In genomic region chr12:12616512-12617275, GRCh38 we compare ENCODE assay signal across 9 cellular contexts. TPM values are rescaled to one million over a fixed set of nuclear protein-coding genes. Genes with fewer than 3 reads are reported as not detected.
DNase-seq lines count a peak whose midpoint lies in the region; ATAC-seq and TF ChIP-seq lines count a peak whose summit lies in the region.
"Had no signal": no experiment of that assay in that cellular context is flagged by ENCODE, and none has a peak within 500 bp of the region (broad histone marks: within the 10 kb centered on the region; RNA-seq: fewer than 3 reads in every experiment).

No MANE protein-coding gene starts in this region.

- peaks cover 71% of the 10 kb centered on the region for H3K36me3 Mint-ChIP-seq in brain
- peaks cover 4 to 30% (median 20%) of the 10 kb centered on the region in 5 donors for H3K36me3 Mint-ChIP-seq in naive thymus-derived CD4-positive, alpha-beta T cell

- H3K4me1 ChIP-seq in Loucy (ENCODE audit: insufficient read depth, low read length, poor library complexity, severe bottlenecking) = peaks cover 11% of the 10 kb centered on the region
- peaks cover 20 to 35% of the 10 kb centered on the region in 2 donors for H3K4me1 ChIP-seq in naive thymus-derived CD4-positive, alpha-beta T cell (ENCODE audit: control insufficient read depth in 2 of 2, insufficient read depth in 2 of 2, low read length in 2 of 2)

- H2AFZ ChIP-seq in Loucy (ENCODE audit: low read length) = no peak overlapping the region

- intact Hi-C loops in naive thymus-derived CD4-positive, alpha-beta T cell (cut with micrococcal nuclease) = loop anchor here in 1 of 2 donors (1.0 kb wide), 1 partner anchor 13 kb away; no protein-coding TSS in a partner anchor

- H3K27ac Mint-ChIP-seq in brain = peak overlapping the region in 4 of 5 experiments; percentile 39 to 75 (median 64)
- peak overlapping the region; percentile 44 to 87 (median 70) for H3K27ac Mint-ChIP-seq in naive thymus-derived CD4-positive, alpha-beta T cell

- H3K9me3 Mint-ChIP-seq in brain = peaks cover 0 to 7% (median 5%) of the 10 kb centered on the region in 5 experiments
- H3K9me3 Mint-ChIP-seq in naive thymus-derived CD4-positive, alpha-beta T cell = peaks cover 0 to 4% (median 0%) of the 10 kb centered on the region in 11 donors

- H3K4me3 Mint-ChIP-seq in brain = peak overlapping the region; percentile 12 to 57 (median 37)
- peak overlapping the region; percentile 29 to 74 (median 64) for H3K4me3 Mint-ChIP-seq in naive thymus-derived CD4-positive, alpha-beta T cell

- H3K4me3 ChIP-seq in Loucy (ENCODE audit: low read length, poor library complexity, severe bottlenecking) = no peak overlapping the region
- no peak overlapping the region for H3K4me3 ChIP-seq in naive thymus-derived CD4-positive, alpha-beta T cell (ENCODE audit: low read length)
- H3K4me3 ChIP-seq: suprapubic skin had no signal

- H3K79me2 ChIP-seq in Loucy (ENCODE audit: insufficient read depth, low read length) = no peaks in the 10 kb centered on the region

- peak overlapping the region; percentile 60 for H3K27ac ChIP-seq in naive thymus-derived CD4-positive, alpha-beta T cell (ENCODE audit: low read depth, low read length)
- H3K27ac ChIP-seq: suprapubic skin had no signal

- no peak for TF ChIP-seq CTCF in Loucy (conservative IDR thresholded peaks at IDR 0.05; ENCODE audit: low read length)
- TF ChIP-seq CTCF in brain (conservative IDR thresholded peaks at IDR 0.05) = no peak

- DNase-seq in EH (ENCODE audit: low read depth) = peak; percentile 6
- peak in 4 of 9 donors; percentile 22 to 37 (median 28) for DNase-seq in naive thymus-derived CD4-positive, alpha-beta T cell
- DNase-seq in germinal center (ENCODE audit: low spot score) = no peak
- no peak for DNase-seq in dedifferentiated amniotic fluid mesenchymal stem cell (ENCODE audit: extremely low spot score)
- DNase-seq: NCI-H2081 had no signal

- POLR2A ChIA-PET in naive thymus-derived CD4-positive, alpha-beta T cell (lab: Charles Lee) = interaction anchor here (0.7 to 2.1 kb wide), 8 partner anchors 8 to 259 kb away, joined by 3 to 7 read pairs (median 5); partner anchors contain the start of gene BORCS5

- no peaks in the 10 kb centered on the region for H3K9me3 ChIP-seq in Loucy (ENCODE audit: insufficient read depth, low read depth, low read length)
- H3K9me3 ChIP-seq in naive thymus-derived CD4-positive, alpha-beta T cell (ENCODE audit: control insufficient read depth in 2 of 3, low read length in 3 of 3) = no peaks in the 10 kb centered on the region
- H3K9me3 ChIP-seq: suprapubic skin had no signal

- peaks cover 5% of the 10 kb centered on the region for H3K27me3 Mint-ChIP-seq in brain
- H3K27me3 Mint-ChIP-seq in naive thymus-derived CD4-positive, alpha-beta T cell = no peaks in the 10 kb centered on the region

- no peaks in the 10 kb centered on the region for H4K20me1 ChIP-seq in Loucy (ENCODE audit: insufficient read depth, low read length, poor library complexity, severe bottlenecking)

- no peaks in the 10 kb centered on the region for H3F3A ChIP-seq in Loucy (ENCODE audit: low read depth)

- peak overlapping the region; percentile 56 for H3K4me2 ChIP-seq in Loucy (ENCODE audit: low read depth, low read length, poor library complexity, severe bottlenecking)

- ATAC-seq in naive thymus-derived CD4-positive, alpha-beta T cell = no peak
- no peak for ATAC-seq in HG02678 (IDR thresholded peaks at IDR 0.05; ENCODE audit: unreplicated experiment)

- no peak overlapping the region for H3K9ac ChIP-seq in Loucy (ENCODE audit: low read depth, low read length, poor library complexity, severe bottlenecking)

- no peaks in the 10 kb centered on the region for H3K27me3 ChIP-seq in Loucy (ENCODE audit: insufficient read depth, low read length, poor library complexity, severe bottlenecking)
- no peaks in the 10 kb centered on the region for H3K27me3 ChIP-seq in naive thymus-derived CD4-positive, alpha-beta T cell (ENCODE audit: control insufficient read depth in 2 of 2, insufficient read depth in 2 of 2, low read length in 2 of 2)
- H3K27me3 ChIP-seq: suprapubic skin had no signal

- peaks cover 50% of the 10 kb centered on the region for H3K4me1 Mint-ChIP-seq in brain
- H3K4me1 Mint-ChIP-seq in naive thymus-derived CD4-positive, alpha-beta T cell = peaks cover 39 to 84% (median 67%) of the 10 kb centered on the region in 7 donors

- H3K9me2 ChIP-seq in Loucy (replicated peaks; ENCODE audit: low read depth, low read length) = no peaks in the 10 kb centered on the region

- H3K36me3 ChIP-seq in Loucy (ENCODE audit: insufficient read depth, low read length) = no peaks in the 10 kb centered on the region
- peaks cover 0 to 7% (median 0%) of the 10 kb centered on the region in 3 experiments for H3K36me3 ChIP-seq in naive thymus-derived CD4-positive, alpha-beta T cell (ENCODE audit: control insufficient read depth in 2 of 3, insufficient read depth in 3 of 3, low read length in 3 of 3)
- H3K36me3 ChIP-seq: suprapubic skin had no signal

- CTCF ChIA-PET in naive thymus-derived CD4-positive, alpha-beta T cell (lab: Charles Lee) = interaction anchor here (0.7 kb wide), 1 partner anchor 121 kb away, joined by 3 read pairs; no protein-coding TSS in a partner anchor

RNA-seq across cellular contexts. Expression of gene CREBL2, which starts 5.0 kb away (rescaled TPM):
- 34.8 TPM for polyA plus RNA-seq in brain (ENCODE audit: insufficient read depth, low read depth, low replicate concordance)
- 10 to 100 TPM; 17.3 to 39.5 (median 24.9) TPM for total RNA-seq in naive thymus-derived CD4-positive, alpha-beta T cell
- 10 to 100 TPM; 40.2 to 46.5 TPM for polyA plus RNA-seq in naive thymus-derived CD4-positive, alpha-beta T cell

RNA-seq across cellular contexts. Expression of gene DUSP16, which starts 54.0 kb away (rescaled TPM):
- 33.7 TPM for polyA plus RNA-seq in brain (ENCODE audit: insufficient read depth, low read depth, low replicate concordance)
- 10 to 100 TPM; 26.8 to 42.8 (median 38.9) TPM for total RNA-seq in naive thymus-derived CD4-positive, alpha-beta T cell
- 1 to 10 TPM; 4.4 to 5.0 TPM for polyA plus RNA-seq in naive thymus-derived CD4-positive, alpha-beta T cell
